ENCODE assay signal across 8 cellular contexts in genomic region chr6:46220351-46221220, GRCh38. TPM values are rescaled to one million over a fixed set of nuclear protein-coding genes. Genes with fewer than 3 reads are reported as not detected.
DNase-seq lines count a peak whose midpoint lies in the region; ATAC-seq and TF ChIP-seq lines count a peak whose summit lies in the region.

No MANE protein-coding gene starts in this region.

- TF ChIP-seq EP300 in ovary (IDR thresholded peaks at IDR 0.05) = no peak

- H3K9me3 ChIP-seq in ovary (no peaks in the 10 kb centered on the region), vagina (no peaks in the 10 kb centered on the region)

- H3K27me3 ChIP-seq in ovary (no peaks in the 10 kb centered on the region), vagina (no peaks in the 10 kb centered on the region)

- H3K36me3 ChIP-seq in ovary (no peaks in the 10 kb centered on the region), vagina (no peaks in the 10 kb centered on the region)

- TF ChIP-seq POLR2A in ovary (IDR thresholded peaks at IDR 0.05) = no peak
- no peak for TF ChIP-seq POLR2A in vagina (IDR thresholded peaks at IDR 0.05)

- intact Hi-C loops in ovary (cut with DNase I) (loop anchor here in 3 of 4 donors (5.0 to 10.0 kb wide), 4 partner anchors 192 to 562 kb away; no protein-coding TSS in a partner anchor), vagina (cut with DNase I) (loop anchor here (5.0 to 10.0 kb wide), 3 partner anchors 126 to 404 kb away; no protein-coding TSS in a partner anchor)

- ATAC-seq in GM19043 (IDR thresholded peaks at IDR 0.05; ENCODE audit: low read depth, unreplicated experiment) (peak; percentile 57), HG02981 (IDR thresholded peaks at IDR 0.05; ENCODE audit: unreplicated experiment) (peak; percentile 64)

- H3K4me3 ChIP-seq in ovary (no peak overlapping the region), vagina (no peak overlapping the region)

- no peaks in the 10 kb centered on the region for H3K4me1 ChIP-seq in ovary (ENCODE audit: insufficient read depth)
- no peaks in the 10 kb centered on the region for H3K4me1 ChIP-seq in vagina

- TF ChIP-seq CTCF in ovary (IDR thresholded peaks at IDR 0.05) = no peak
- TF ChIP-seq CTCF in vagina (IDR thresholded peaks at IDR 0.05) = no peak

- DNase-seq in DMS79 treated with DMSO at 0.1 percent for 48 hours (lab: John Stamatoyannopoulos, UW) (peak; percentile 57), OCI-M1 (lab: John Stamatoyannopoulos, UW) (peak; percentile 65), NCI-H2227 treated with DMSO at 0.1 percent for 48 hours (lab: John Stamatoyannopoulos, UW) (no peak), ovary (no peak), kidney glomerular epithelial cell (lab: John Stamatoyannopoulos, UW) (no peak), vagina (ENCODE audit: extremely low spot score in 2 of 2) (no peak)

- WGBS in ovary, 3 donors = 77 to 80% (median 78%) methylated on average over 6 of the region's 6 CpGs

- H3K27ac ChIP-seq in ovary (no peak overlapping the region), vagina (no peak overlapping the region)

RNA-seq across cellular contexts. Expression of gene ENPP5, which starts 49.8 kb away (rescaled TPM):
- total RNA-seq in ovary (10 to 100 TPM in 1 of 7 donors, 1 to 10 TPM in 6; 4.7 to 12.2 (median 8.4) TPM), vagina (2.5 TPM)
- polyA plus RNA-seq in ovary = 1 to 10 TPM; 4.5 to 8.2 TPM

Comparison
In these comparisons a context has a peak if more than half of its experiments do, and no peak if none do; other contexts are left out.
1. DNase-seq: peak in DMS79 treated with DMSO at 0.1 percent for 48 hours (single experiment) and OCI-M1 (single experiment); none in NCI-H2227 treated with DMSO at 0.1 percent for 48 hours (single experiment), ovary (0 of 5), kidney glomerular epithelial cell (single experiment) and vagina (0 of 2).